16 cellular contexts compared by ENCODE assay signal in genomic region chr2:117918608-117919007, GRCh38.
DNase-seq lines count a peak whose midpoint lies in the region; ATAC-seq and TF ChIP-seq lines count a peak whose summit lies in the region.
"Had no signal": no experiment of that assay in that cellular context is flagged by ENCODE, and none has a peak within 500 bp of the region (broad histone marks: within the 10 kb centered on the region; RNA-seq: fewer than 3 reads in every experiment).

No MANE protein-coding gene starts in this region.

- peaks cover 10% of the 10 kb centered on the region; the same call in 1 of the 2 replicates for H3K9me3 ChIP-seq in SU-DHL-6 (ENCODE audit: insufficient read depth, low read length)
- no peaks in the 10 kb centered on the region for H3K9me3 ChIP-seq in mucosa of descending colon
- peaks cover 0 to 1% (median 0%) of the 10 kb centered on the region in 12 donors for H3K9me3 ChIP-seq in heart left ventricle
- H3K9me3 ChIP-seq: SJSA1 had no signal

- no peak overlapping the region for H2AFZ ChIP-seq in SU-DHL-6 (ENCODE audit: low read depth, low read length, severe bottlenecking)

- no peak for TF ChIP-seq POLR2A in heart left ventricle (IDR thresholded peaks at IDR 0.05)

- intact Hi-C loops in mucosa of descending colon (cut with DNase I, micrococcal nuclease) (no loop called here), heart left ventricle (cut with DNase I) (loop anchor here in 6 of 10 donors (5.0 to 10.0 kb wide), 2 partner anchors 81 to 84 kb away; no protein-coding TSS in a partner anchor)

- peak overlapping the region; percentile 93 for H3K27ac ChIP-seq in SU-DHL-6 (ENCODE audit: low read depth, low read length)
- no peak overlapping the region for H3K27ac ChIP-seq in heart left ventricle
- H3K27ac ChIP-seq: RWPE1, SJSA1 had no signal

- no peaks in the 10 kb centered on the region for H3K79me2 ChIP-seq in SU-DHL-6 (ENCODE audit: insufficient read depth, low read length)

- no peak overlapping the region for H3K9ac ChIP-seq in SU-DHL-6 (ENCODE audit: low read length)

- H3K27me3 ChIP-seq in SU-DHL-6 (ENCODE audit: low read length) (no peaks in the 10 kb centered on the region), heart left ventricle (no peaks in the 10 kb centered on the region)
- H3K27me3 ChIP-seq: SJSA1 had no signal

- H3K36me3 ChIP-seq in SU-DHL-6 (ENCODE audit: low read length) (peaks cover 31% of the 10 kb centered on the region), mucosa of descending colon (ENCODE audit: low read depth) (peaks cover 4% of the 10 kb centered on the region), heart left ventricle (peaks cover 0 to 81% (median 70%) of the 10 kb centered on the region in 9 donors)

- ATAC-seq in GM21447 (IDR thresholded peaks at IDR 0.05; ENCODE audit: unreplicated experiment) (peak; percentile 65), mucosa of descending colon (peak; percentile 36), heart left ventricle (no peak), HG03469 (IDR thresholded peaks at IDR 0.05; ENCODE audit: unreplicated experiment) (no peak)

- peaks cover 15% of the 10 kb centered on the region for H3F3A ChIP-seq in SU-DHL-6 (ENCODE audit: insufficient read depth)

- H3K4me1 ChIP-seq in mucosa of descending colon (ENCODE audit: low read depth) (no peaks in the 10 kb centered on the region), heart left ventricle (peaks cover 0 to 7% (median 0%) of the 10 kb centered on the region in 12 donors)
- H3K4me1 ChIP-seq: SJSA1 had no signal

- no peak overlapping the region for H3K4me2 ChIP-seq in SU-DHL-6 (ENCODE audit: low read depth, low read length, poor library complexity, severe bottlenecking)

- no peak for TF ChIP-seq CTCF in GM12865 (IDR thresholded peaks at IDR 0.05; ENCODE audit: insufficient read depth, low read depth, low read length, missing control alignments)
- TF ChIP-seq CTCF in SU-DHL-6 (IDR thresholded peaks at IDR 0.05; ENCODE audit: insufficient read depth, low read length, poor library complexity, severe bottlenecking): no peak
- no peak for TF ChIP-seq CTCF in mucosa of descending colon (IDR thresholded peaks at IDR 0.05)
- TF ChIP-seq CTCF in heart left ventricle (IDR thresholded peaks at IDR 0.05): no peak

- no peaks in the 10 kb centered on the region for H4K20me1 ChIP-seq in SU-DHL-6 (ENCODE audit: low read depth, low read length)

- H3K4me3 ChIP-seq in GM12865 (ENCODE audit: low read depth, low read length): no peak overlapping the region
- H3K4me3 ChIP-seq in SU-DHL-6 (ENCODE audit: insufficient read depth, low read length, poor library complexity, severe bottlenecking): no peak overlapping the region
- H3K4me3 ChIP-seq in mucosa of descending colon: no peak overlapping the region
- no peak overlapping the region for H3K4me3 ChIP-seq in heart left ventricle
- H3K4me3 ChIP-seq: SJSA1 had no signal

- 82 to 90% (median 85%) methylated on average over 7 of the region's 7 CpGs for WGBS in heart left ventricle, 4 donors

- no peaks in the 10 kb centered on the region for H3K9me2 ChIP-seq in SU-DHL-6 (replicated peaks; ENCODE audit: insufficient read depth, low read length)

- peak; percentile 6 for DNase-seq in GM12865 (ENCODE audit: low read depth)
- DNase-seq in mucosa of descending colon: peak in 1 of 3 donors; percentile 12
- no peak for DNase-seq in heart left ventricle
- DNase-seq in NCI-H146 treated with DMSO at 0.1 percent for 48 hours (lab: John Stamatoyannopoulos, UW; ENCODE audit: unreplicated experiment): no peak
- DNase-seq: ACHN; CD4-positive, alpha-beta T cell; KBM-7; NCI-H1105; NCI-H187 treated with DMSO at 0.1 percent for 48 hours; NCI-H2171; OCI-M1 had no signal

Comparison
In these comparisons a context has a peak if more than half of its experiments do, and no peak if none do; other contexts are left out.
1. ATAC-seq: peak in GM21447 (single experiment) and mucosa of descending colon (single experiment); none in heart left ventricle (0 of 4) and HG03469 (single experiment).
2. intact Hi-C loops: an anchor here in heart left ventricle (5.0 to 10.0 kb wide); none called in mucosa of descending colon.